In genomic region chr15:31357148-31357547, GRCh38 we compare ENCODE assay signal across 11 cellular contexts. TPM values are rescaled to one million over a fixed set of nuclear protein-coding genes. Genes with fewer than 3 reads are reported as not detected.
A peak's percentile ranks its signal among the peaks of the same experiment; 100 is the strongest.
DNase-seq lines count a peak whose midpoint lies in the region; ATAC-seq lines count a peak whose summit lies in the region.
"Had no signal": no experiment of that assay in that cellular context is flagged by ENCODE, and none has a peak within 500 bp of the region (broad histone marks: within the 10 kb centered on the region; RNA-seq: fewer than 3 reads in every experiment).

No MANE protein-coding gene starts in this region.

- H3K9me3 Mint-ChIP-seq in naive B cell, result no peaks in the 10 kb centered on the region

- DNase-seq in CD1c-positive myeloid dendritic cell (ENCODE audit: extremely low spot score) (peak; percentile 47), naive B cell (peak; percentile 78), iPS-NIHi7 (ENCODE audit: extremely low spot score) (no peak), pons (ENCODE audit: low spot score) (no peak)
- DNase-seq in Jurkat, Clone E6-1 (ENCODE audit: low read depth, low spot score), result peak; percentile 70
- DNase-seq in activated naive CD4-positive, alpha-beta T cell treated with anti-CD3 and anti-CD28 coated beads, Interleukin-2, amount 50 U/mL, for 16 hours, result peak; percentile 36
- DNase-seq in stimulated activated CD4-positive, alpha-beta T cell treated with anti-CD3 and anti-CD28 coated beads, Interleukin-4, amount 100 ng/mL, for 4 hours, result no peak
- DNase-seq: activated CD8-positive, alpha-beta memory T cell treated with anti-CD3 and anti-CD28 coated beads, Interleukin-2, amount 50 U/mL, for 48 hours; SHP77 treated with DMSO at 0.1 percent for 48 hours had no signal

- H3K4me3 ChIP-seq in Jurkat, Clone E6-1 (ENCODE audit: low read length), result peak overlapping the region; percentile 50
- H3K4me3 ChIP-seq: HAP-1 had no signal

- peaks cover 0 to 8% of the 10 kb centered on the region in 2 donors for H3K36me3 Mint-ChIP-seq in naive B cell

- peaks cover 76 to 97% (median 89%) of the 10 kb centered on the region in 3 donors for H3K4me1 Mint-ChIP-seq in naive B cell

- H3K4me3 Mint-ChIP-seq in naive B cell, result peak overlapping the region; percentile 74 to 99 (median 85)

- H3K27me3 Mint-ChIP-seq in naive B cell, result no peaks in the 10 kb centered on the region

- peak; percentile 23 to 28 for ATAC-seq in naive B cell (ENCODE audit: low read depth in 2 of 2)
- ATAC-seq in GM21528 (IDR thresholded peaks at IDR 0.05; ENCODE audit: low FRiP score, unreplicated experiment), result no peak

- H3K27ac Mint-ChIP-seq in naive B cell, result peak overlapping the region; percentile 96 to 100 (median 98)

RNA-seq across cellular contexts. Expression of gene KLF13, which starts 30.5 kb away (rescaled TPM):
- 58.9 TPM for polyA plus RNA-seq in Jurkat, Clone E6-1 (2012; ENCODE audit: insufficient read depth, insufficient read length)
- polyA plus RNA-seq in naive B cell (ENCODE audit: low read depth in 6 of 6), result 10 to 100 TPM; 16.6 to 58.8 (median 40.0) TPM

Comparison
In these comparisons a context has a peak if more than half of its experiments do, and no peak if none do; other contexts are left out.
1. DNase-seq: peak in CD1c-positive myeloid dendritic cell (single experiment), Jurkat, Clone E6-1 (single experiment), activated naive CD4-positive, alpha-beta T cell treated with anti-CD3 and anti-CD28 coated beads, Interleukin-2, amount 50 U/mL, for 16 hours (single experiment) and naive B cell (single experiment); none in iPS-NIHi7 (single experiment), stimulated activated CD4-positive, alpha-beta T cell treated with anti-CD3 and anti-CD28 coated beads, Interleukin-4, amount 100 ng/mL, for 4 hours (0 of 2) and pons (single experiment).